Comparison of ENCODE assay signal across 16 cellular contexts in genomic region chr10:58696736-58697135, GRCh38.
A peak's percentile ranks its signal among the peaks of the same experiment; 100 is the strongest.
DNase-seq lines count a peak whose midpoint lies in the region; ATAC-seq and TF ChIP-seq lines count a peak whose summit lies in the region.
"Had no signal": no experiment of that assay in that cellular context is flagged by ENCODE, and none has a peak within 500 bp of the region (broad histone marks: within the 10 kb centered on the region; RNA-seq: fewer than 3 reads in every experiment).

No MANE protein-coding gene starts in this region.

- no peaks in the 10 kb centered on the region for H3K4me1 ChIP-seq in HEK293 (ENCODE audit: control insufficient read depth, insufficient read depth, low read length)

- H3K27ac ChIP-seq in HEK293 (ENCODE audit: extremely low read depth, low read depth, low read length) = no peak overlapping the region
- H3K27ac ChIP-seq in brain microvascular endothelial cell = no peak overlapping the region

- CTCF ChIA-PET in HEK293 (lab: Yijun Ruan, JAX) = no interaction called here

- TF ChIP-seq CTCF in HEK293 (tag by site-specific recombination; IDR thresholded peaks at IDR 0.05) (no peak), brain microvascular endothelial cell (IDR thresholded peaks at IDR 0.05; ENCODE audit: low read depth, low read length, missing control alignments) (no peak)

- POLR2A ChIA-PET in HEK293 (lab: Yijun Ruan, JAX) = no interaction called here

- H3K9me3 ChIP-seq in HEK293 (ENCODE audit: control insufficient read depth, insufficient read depth, low read depth, low read length) = no peaks in the 10 kb centered on the region

- no peak for ATAC-seq in HG03135 (IDR thresholded peaks at IDR 0.05; ENCODE audit: unreplicated experiment)
- no peak for ATAC-seq in activated CD4-positive, CD25-positive, alpha-beta regulatory T cell treated with anti-CD3 and anti-CD28 coated beads, Interleukin-2, amount 50 U/mL, for 24 hours
- ATAC-seq: PC-3 had no signal

- H3K36me3 ChIP-seq in HEK293 (ENCODE audit: control insufficient read depth in 2 of 2, insufficient read depth in 1 of 2, low read length in 2 of 2) = no peaks in the 10 kb centered on the region
- no peaks in the 10 kb centered on the region for H3K36me3 ChIP-seq in brain microvascular endothelial cell (replicated peaks)

- DNase-seq in astrocyte of the hippocampus (ENCODE audit: low read depth, low spot score) (peak; percentile 55), glomerular visceral epithelial cell (ENCODE audit: extremely low spot score) (peak; percentile 41), brain microvascular endothelial cell (no peak), T1000 (lab: John Stamatoyannopoulos, UW) (no peak)
- DNase-seq: CD8-positive, alpha-beta memory T cell; H7; Kasumi-1; NCI-H1048; NCI-H146; NCI-H2107; NCI-H345; NCI-H69; PC-3 had no signal

- no peaks in the 10 kb centered on the region for H3K27me3 ChIP-seq in brain microvascular endothelial cell (replicated peaks)

- no peak overlapping the region for H3K4me3 ChIP-seq in HEK293 (ENCODE audit: low read depth, low read length)
- H3K4me3 ChIP-seq in brain microvascular endothelial cell (ENCODE audit: low read depth, low read length) = no peak overlapping the region

- in situ Hi-C loops in brain microvascular endothelial cell (cut with HindIII; ENCODE audit: low pct_ligation_motif_present, low sequenced_read_pairs) = no loop called here

TF ChIP-seq in HEK293, 187 proteins besides CTCF, POLR2A, EP300 and RAD21:
- TF ChIP-seq ZNF623 (tag by site-specific recombination; IDR thresholded peaks at IDR 0.05) (no peak), ZNF514 (tag by site-specific recombination; IDR thresholded peaks at IDR 0.05) (no peak), PRDM6 (tag by site-specific recombination; IDR thresholded peaks at IDR 0.05) (0 out of 2 replicates have a peak, but pooled peaks have one; percentile 12), ZNF776 (tag by site-specific recombination; IDR thresholded peaks at IDR 0.05; ENCODE audit: borderline replicate concordance) (no peak), GLIS2 (tag by site-specific recombination; IDR thresholded peaks at IDR 0.05) (no peak), INSM2 (tag by site-specific recombination; IDR thresholded peaks at IDR 0.05) (no peak), KLF7 (tag by site-specific recombination; IDR thresholded peaks at IDR 0.05; ENCODE audit: borderline replicate concordance) (no peak), ZNF561 (tag by site-specific recombination; IDR thresholded peaks at IDR 0.05; ENCODE audit: borderline replicate concordance) (no peak), PBX3 (CRISPR knock-in tag; IDR thresholded peaks at IDR 0.05) (no peak), ZNF132 (tag by site-specific recombination; IDR thresholded peaks at IDR 0.05; ENCODE audit: borderline replicate concordance) (no peak), ZNF341 (tag by site-specific recombination; IDR thresholded peaks at IDR 0.05; ENCODE audit: low read depth) (no peak), ZNF426 (tag by site-specific recombination; IDR thresholded peaks at IDR 0.05) (no peak), ZNF600 (tag by site-specific recombination; IDR thresholded peaks at IDR 0.05) (no peak), ZSCAN16 (tag by site-specific recombination; IDR thresholded peaks at IDR 0.05) (no peak), ELK4 (IDR thresholded peaks at IDR 0.05; ENCODE audit: borderline replicate concordance, low read depth, low read length) (no peak), ZNF146 (tag by site-specific recombination; IDR thresholded peaks at IDR 0.05) (no peak), GLIS1 (tag by site-specific recombination; IDR thresholded peaks at IDR 0.05) (peak; percentile 68), ZNF664 (tag by site-specific recombination; IDR thresholded peaks at IDR 0.05) (0 out of 2 replicates have a peak, but pooled peaks have one; percentile 15)
TF ChIP-seq in HEK293: peak in this region for 3.

Comparison
In these comparisons a context has a peak if more than half of its experiments do, and no peak if none do; other contexts are left out.
1. DNase-seq: peak in astrocyte of the hippocampus (single experiment) and glomerular visceral epithelial cell (single experiment); none in brain microvascular endothelial cell (single experiment) and T1000 (single experiment).